Comparison of ENCODE assay signal across 8 cellular contexts in the genomic region with DNA sequence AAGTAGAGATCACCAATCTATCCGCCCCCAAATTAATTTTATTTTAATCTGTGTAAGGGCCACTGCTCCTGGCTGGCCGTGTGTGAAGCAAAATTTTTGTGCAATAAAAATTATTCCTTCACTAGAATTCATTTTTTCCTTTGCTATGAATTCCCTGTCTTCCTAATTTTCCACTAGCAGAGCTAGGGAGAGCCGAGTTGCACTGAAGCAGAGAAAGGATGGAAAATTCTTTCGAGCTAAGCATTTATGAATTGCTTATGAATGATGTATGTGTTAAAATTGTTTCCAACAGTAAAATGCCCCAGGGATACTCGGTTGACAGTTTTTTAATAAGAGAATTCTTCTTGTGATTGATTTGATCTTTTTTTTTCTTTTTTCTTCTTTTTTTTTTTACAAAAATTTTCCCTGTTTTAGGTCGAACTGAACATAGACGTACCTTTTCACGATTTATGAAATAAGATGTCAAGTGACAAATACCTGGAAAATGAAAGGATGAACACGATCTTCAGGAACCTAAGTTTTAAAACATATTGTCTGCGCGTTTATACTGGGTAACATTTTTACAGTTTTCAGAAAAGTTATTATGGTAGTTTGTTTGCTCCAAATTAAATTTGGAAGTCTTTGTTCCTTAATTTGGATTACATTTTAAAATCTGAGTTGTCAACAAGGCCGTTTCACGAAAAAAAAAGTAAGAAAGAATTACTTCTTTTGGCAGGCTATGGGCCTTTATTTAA.
DNase-seq lines count a peak whose midpoint lies in the region; ATAC-seq and TF ChIP-seq lines count a peak whose summit lies in the region.

No MANE protein-coding gene starts in this region.

- peaks cover 5% of the 10 kb centered on the region for H3K79me1 ChIP-seq in trophoblast cell (ENCODE audit: low read length)

- H2AFZ ChIP-seq in SK-N-SH (ENCODE audit: low read depth) (no peak overlapping the region), trophoblast cell (ENCODE audit: insufficient read depth, low read length, poor library complexity) (no peak overlapping the region)

- H3K9me3 Mint-ChIP-seq in MCF 10A (ENCODE audit: unreplicated experiment) = no peaks in the 10 kb centered on the region

- intact Hi-C loops in MCF 10A (cut with micrococcal nuclease) = no loop called here

- TF ChIP-seq RAD21 in SK-N-SH (IDR thresholded peaks at IDR 0.05; ENCODE audit: low read length) = no peak

- H3K27me3 ChIP-seq in SK-N-SH (ENCODE audit: insufficient read depth) (peaks cover 53% of the 10 kb centered on the region), trophoblast cell (ENCODE audit: insufficient read depth, low read length) (peaks cover 15% of the 10 kb centered on the region)

- H3K23ac ChIP-seq in trophoblast cell (ENCODE audit: low read length) = no peak overlapping the region

- no peak overlapping the region for H3K14ac ChIP-seq in trophoblast cell (ENCODE audit: low read length)

- WGBS in SK-N-SH (ENCODE audit: low lambda C conversion rate) = 5% methylated on average over 13 of the region's 13 CpGs
- no CpG with 5 or more reads among the region's 13 CpGs for WGBS in trophoblast cell (ENCODE audit: extremely low coverage, insufficient coverage, insufficient read length)

- H3K4me3 Mint-ChIP-seq in MCF 10A (ENCODE audit: unreplicated experiment) = peak overlapping the region; percentile 38

- no peak overlapping the region for H2BK120ac ChIP-seq in trophoblast cell (ENCODE audit: insufficient read depth, low read length, poor library complexity)

- H4K8ac ChIP-seq in trophoblast cell (ENCODE audit: low read depth, low read length) = no peak overlapping the region

- H4K12ac ChIP-seq in trophoblast cell (ENCODE audit: low read depth, low read length) = no peak overlapping the region

- BruUV-seq in MCF 10A (replicated peaks; lab: Mats Ljungman, UMichigan) = no TSS peak

- H3K27ac ChIP-seq in SK-N-SH (ENCODE audit: low read depth in 2 of 2, low read length in 1 of 2) = no peak overlapping the region
- H3K27ac ChIP-seq in trophoblast cell (ENCODE audit: low read depth, low read length) = no peak overlapping the region

- H3K4ac ChIP-seq in trophoblast cell (ENCODE audit: low read depth, low read length) = no peak overlapping the region

- H3K27me3 Mint-ChIP-seq in MCF 10A (ENCODE audit: insufficient read depth, unreplicated experiment) = peaks cover 51% of the 10 kb centered on the region

- no peak for ATAC-seq in SK-N-SH treated with all-trans-retinoic acid at 6 μM for 48 hours
- no peak for ATAC-seq in HG03354 (IDR thresholded peaks at IDR 0.05; ENCODE audit: poor library complexity, severe bottlenecking, unreplicated experiment)
- ATAC-seq in HG03521 (IDR thresholded peaks at IDR 0.05; ENCODE audit: unreplicated experiment) = no peak

- peaks cover 5% of the 10 kb centered on the region for H3K4me1 Mint-ChIP-seq in MCF 10A (ENCODE audit: insufficient read depth, unreplicated experiment)

- H3K9me2 ChIP-seq in SK-N-SH = no peaks in the 10 kb centered on the region

- H3K9ac ChIP-seq in SK-N-SH (no peak overlapping the region), trophoblast cell (ENCODE audit: low read length) (no peak overlapping the region)

- H3K27ac Mint-ChIP-seq in MCF 10A (ENCODE audit: low read depth, unreplicated experiment) = no peak overlapping the region

- peaks cover 17% of the 10 kb centered on the region for H3F3A ChIP-seq in SK-N-SH (replicated peaks; ENCODE audit: insufficient read depth)

- POLR2A ChIA-PET in SK-N-SH (lab: Yijun Ruan, JAX) = interaction anchor here (1.7 kb wide), 1 partner anchor 337 kb away, joined by 10 read pairs; a partner anchor contains a TSS
- POLR2A ChIA-PET in MCF 10A (lab: Yijun Ruan, JAX) = interaction anchor here (0.6 to 0.7 kb wide), 2 partner anchors 58 to 738 kb away, joined by 3 to 4 read pairs; a partner anchor contains a TSS

- H3K79me2 ChIP-seq in SK-N-SH (ENCODE audit: insufficient read depth) (no peaks in the 10 kb centered on the region), trophoblast cell (ENCODE audit: control insufficient read depth, insufficient read depth, low read length, poor library complexity) (no peaks in the 10 kb centered on the region)

- DNase-seq in SK-N-SH (no peak), NCI-H446 (lab: John Stamatoyannopoulos, UW) (peak; percentile 63 to 72), MCF 10A (ENCODE audit: unreplicated experiment) (no peak), trophoblast cell (peak in 1 of 2 donors; percentile 21)
- no peak for DNase-seq in NK-92 treated with Interleukin-12 subunit alpha and Interleukin-12 subunit beta, amount 100 ng/mL, for 24 hours (lab: John Stamatoyannopoulos, UW)

- H3K36me3 ChIP-seq in SK-N-SH (replicated peaks in 1 of 2; ENCODE audit: control insufficient read depth in 1 of 2, insufficient read depth in 2 of 2, low read length in 1 of 2) = no peaks in the 10 kb centered on the region
- no peaks in the 10 kb centered on the region for H3K36me3 ChIP-seq in trophoblast cell (ENCODE audit: control insufficient read depth in 1 of 2, insufficient read depth in 2 of 2, low read length in 2 of 2)

- H3K4me3 ChIP-seq in SK-N-SH (ENCODE audit: low read depth in 2 of 2, low read length in 1 of 2) (peak overlapping the region; percentile 20 to 37; a peak in 3 of 4 replicates), trophoblast cell (ENCODE audit: low read depth, low read length) (no peak overlapping the region)

- CTCF ChIA-PET in SK-N-SH (lab: Yijun Ruan, JAX) = interaction anchor here (1.0 to 2.4 kb wide), 6 partner anchors 11 to 514 kb away, joined by 3 to 9 read pairs (median 6); no protein-coding TSS in a partner anchor
- CTCF ChIA-PET in MCF 10A (lab: Yijun Ruan, JAX) = interaction anchor here (1.0 kb wide), 1 partner anchor 227 kb away, joined by 6 read pairs; no protein-coding TSS in a partner anchor

- no peak overlapping the region for H4K91ac ChIP-seq in trophoblast cell (ENCODE audit: low read depth, low read length)

- no peak for TF ChIP-seq CTCF in SK-N-SH (IDR thresholded peaks at IDR 0.05)
- no peak for TF ChIP-seq CTCF in MCF 10A (IDR thresholded peaks at IDR 0.05; ENCODE audit: unreplicated experiment)

- no peaks in the 10 kb centered on the region for H3K9me3 ChIP-seq in SK-N-SH
- no peaks in the 10 kb centered on the region for H3K9me3 ChIP-seq in trophoblast cell (ENCODE audit: insufficient read depth, low read depth, low read length)

- no peak overlapping the region for H2BK5ac ChIP-seq in trophoblast cell (ENCODE audit: low read depth, low read length, poor library complexity)

- H3K18ac ChIP-seq in trophoblast cell (ENCODE audit: low read length) = no peak overlapping the region

- TF ChIP-seq EP300 in SK-N-SH (IDR thresholded peaks at IDR 0.05; ENCODE audit: borderline replicate concordance in 1 of 2, low read depth in 1 of 2, low read length in 1 of 2) = no peak

- H4K20me1 ChIP-seq in SK-N-SH (ENCODE audit: insufficient read depth) = 0 out of 2 replicates have a peak, but pooled peaks cover 4% of the 10 kb centered on the region

- H3K4me1 ChIP-seq in SK-N-SH (ENCODE audit: control insufficient read depth in 1 of 2, insufficient read depth in 2 of 2, low read depth in 1 of 2, low read length in 1 of 2) = peaks cover 0 to 5% of the 10 kb centered on the region in 2 experiments; a peak in 2 of 4 replicates
- H3K4me1 ChIP-seq in trophoblast cell (ENCODE audit: control insufficient read depth in 1 of 2, insufficient read depth in 2 of 2, low read length in 2 of 2) = peaks cover 8 to 9% of the 10 kb centered on the region in 2 experiments

- H3K4me2 ChIP-seq in SK-N-SH (peak overlapping the region; percentile 67), trophoblast cell (ENCODE audit: low read length) (peak overlapping the region; percentile 22)

- H2BK12ac ChIP-seq in trophoblast cell (ENCODE audit: low read length) = no peak overlapping the region

- H2AK5ac ChIP-seq in trophoblast cell (ENCODE audit: low read length) = no peak overlapping the region

- no peaks in the 10 kb centered on the region for H3K36me3 Mint-ChIP-seq in MCF 10A (ENCODE audit: insufficient read depth, unreplicated experiment)

TF ChIP-seq in SK-N-SH, 30 proteins besides CTCF, POLR2A, EP300 and RAD21 (continues in another document):
- TF ChIP-seq FOXJ3 (CRISPR knock-in tag; IDR thresholded peaks at IDR 0.05) = no peak
- no peak for TF ChIP-seq MEF2A (IDR thresholded peaks at IDR 0.05; ENCODE audit: borderline replicate concordance, low read depth)
- TF ChIP-seq JUND (IDR thresholded peaks at IDR 0.05) = no peak
- TF ChIP-seq NFIC (IDR thresholded peaks at IDR 0.05; ENCODE audit: borderline replicate concordance) = no peak
- TF ChIP-seq RXRA (IDR thresholded peaks at IDR 0.05; ENCODE audit: borderline replicate concordance, low read depth) = no peak
- TF ChIP-seq, protein P1, sequence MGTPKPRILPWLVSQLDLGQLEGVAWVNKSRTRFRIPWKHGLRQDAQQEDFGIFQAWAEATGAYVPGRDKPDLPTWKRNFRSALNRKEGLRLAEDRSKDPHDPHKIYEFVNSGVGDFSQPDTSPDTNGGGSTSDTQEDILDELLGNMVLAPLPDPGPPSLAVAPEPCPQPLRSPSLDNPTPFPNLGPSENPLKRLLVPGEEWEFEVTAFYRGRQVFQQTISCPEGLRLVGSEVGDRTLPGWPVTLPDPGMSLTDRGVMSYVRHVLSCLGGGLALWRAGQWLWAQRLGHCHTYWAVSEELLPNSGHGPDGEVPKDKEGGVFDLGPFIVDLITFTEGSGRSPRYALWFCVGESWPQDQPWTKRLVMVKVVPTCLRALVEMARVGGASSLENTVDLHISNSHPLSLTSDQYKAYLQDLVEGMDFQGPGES (IDR thresholded peaks at IDR 0.05; ENCODE audit: low read depth, low read length) = no peak

TF ChIP-seq in SK-N-SH treated with all-trans-retinoic acid at 6 μM for 48 hours, 23 proteins besides CTCF, POLR2A, EP300 and RAD21 (continues in another document):
- TF ChIP-seq TCF4 (CRISPR knock-in tag; IDR thresholded peaks at IDR 0.05; ENCODE audit: borderline replicate concordance) (no peak), SNAI2 (CRISPR knock-in tag; IDR thresholded peaks at IDR 0.05) (no peak), ZNF8 (CRISPR knock-in tag; IDR thresholded peaks at IDR 0.05) (no peak), GLIS3 (CRISPR knock-in tag; IDR thresholded peaks at IDR 0.05) (no peak), RARB (CRISPR knock-in tag; IDR thresholded peaks at IDR 0.05) (no peak)
- TF ChIP-seq, protein P2, sequence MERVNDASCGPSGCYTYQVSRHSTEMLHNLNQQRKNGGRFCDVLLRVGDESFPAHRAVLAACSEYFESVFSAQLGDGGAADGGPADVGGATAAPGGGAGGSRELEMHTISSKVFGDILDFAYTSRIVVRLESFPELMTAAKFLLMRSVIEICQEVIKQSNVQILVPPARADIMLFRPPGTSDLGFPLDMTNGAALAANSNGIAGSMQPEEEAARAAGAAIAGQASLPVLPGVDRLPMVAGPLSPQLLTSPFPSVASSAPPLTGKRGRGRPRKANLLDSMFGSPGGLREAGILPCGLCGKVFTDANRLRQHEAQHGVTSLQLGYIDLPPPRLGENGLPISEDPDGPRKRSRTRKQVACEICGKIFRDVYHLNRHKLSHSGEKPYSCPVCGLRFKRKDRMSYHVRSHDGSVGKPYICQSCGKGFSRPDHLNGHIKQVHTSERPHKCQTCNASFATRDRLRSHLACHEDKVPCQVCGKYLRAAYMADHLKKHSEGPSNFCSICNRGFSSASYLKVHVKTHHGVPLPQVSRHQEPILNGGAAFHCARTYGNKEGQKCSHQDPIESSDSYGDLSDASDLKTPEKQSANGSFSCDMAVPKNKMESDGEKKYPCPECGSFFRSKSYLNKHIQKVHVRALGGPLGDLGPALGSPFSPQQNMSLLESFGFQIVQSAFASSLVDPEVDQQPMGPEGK (CRISPR knock-in tag; IDR thresholded peaks at IDR 0.05; ENCODE audit: borderline replicate concordance) = no peak

Comparison
In these comparisons a context has a peak if more than half of its experiments do, and no peak if none do; other contexts are left out.
1. DNase-seq: peak in NCI-H446 (2 of 2); none in SK-N-SH (single experiment), MCF 10A (single experiment) and NK-92 treated with Interleukin-12 subunit alpha and Interleukin-12 subunit beta, amount 100 ng/mL, for 24 hours (single experiment).